Comparison of ENCODE assay signal across 9 cellular contexts in genomic region chr1:11691302-11691914, GRCh38. TPM values are rescaled to one million over a fixed set of nuclear protein-coding genes. Genes with fewer than 3 reads are reported as not detected.
DNase-seq lines count a peak whose midpoint lies in the region; ATAC-seq, FAIRE-seq and TF ChIP-seq lines count a peak whose summit lies in the region.
"Had no signal": no experiment of that assay in that cellular context is flagged by ENCODE, and none has a peak within 500 bp of the region (broad histone marks: within the 10 kb centered on the region; RNA-seq: fewer than 3 reads in every experiment).

A gene with protein sequence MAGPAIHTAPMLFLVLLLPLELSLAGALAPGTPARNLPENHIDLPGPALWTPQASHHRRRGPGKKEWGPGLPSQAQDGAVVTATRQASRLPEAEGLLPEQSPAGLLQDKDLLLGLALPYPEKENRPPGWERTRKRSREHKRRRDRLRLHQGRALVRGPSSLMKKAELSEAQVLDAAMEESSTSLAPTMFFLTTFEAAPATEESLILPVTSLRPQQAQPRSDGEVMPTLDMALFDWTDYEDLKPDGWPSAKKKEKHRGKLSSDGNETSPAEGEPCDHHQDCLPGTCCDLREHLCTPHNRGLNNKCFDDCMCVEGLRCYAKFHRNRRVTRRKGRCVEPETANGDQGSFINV (plus strand): TSS chr1:11691710. CDS start chr1:11706259, 14,549 bp downstream.

- peak within 1 kb of the TSS in 5 of 10 donors; percentile 31 to 80 (median 48) for H3K27ac Mint-ChIP-seq in naive thymus-derived CD8-positive, alpha-beta T cell

- H3K4me2 ChIP-seq in K562 (ENCODE audit: insufficient read depth, low read length) = peak within 1 kb of the TSS; percentile 47; the same call in 1 of the 2 replicates

- TF ChIP-seq CTCF in K562 (IDR thresholded peaks at IDR 0.05 in 2 of 3, conservative IDR thresholded peaks at IDR 0.05 in 1 of 3; ENCODE audit: insufficient read depth in 2 of 3, low read depth in 1 of 3, low read length in 3 of 3) = no peak

- H3K9ac ChIP-seq in K562 (ENCODE audit: insufficient read depth in 1 of 2, low read depth in 2 of 2, low read length in 2 of 2) = peak within 1 kb of the TSS in 1 of 2 experiments; percentile 70; a peak in 2 of 4 replicates

- no peak for TF ChIP-seq POLR2A in K562 (conservative IDR thresholded peaks at IDR 0.05)

- BruUV-seq in K562 (replicated peaks; lab: Mats Ljungman, UMichigan) = no TSS peak

- peak within 1 kb of the TSS; percentile 70 to 90 (median 80) for H3K4me3 Mint-ChIP-seq in naive thymus-derived CD8-positive, alpha-beta T cell

- no peaks in the 10 kb centered on the region for H3K9me3 Mint-ChIP-seq in naive thymus-derived CD8-positive, alpha-beta T cell

- no peaks in the 10 kb centered on the region for H3K79me2 ChIP-seq in K562 (ENCODE audit: control insufficient read depth, insufficient read depth, low read length)

- no peak for FAIRE-seq in K562 (lab: Jason Lieb, UNC)

- TF ChIP-seq RAD21 in K562 (CRISPR knock-in tag; conservative IDR thresholded peaks at IDR 0.05 in 1 of 2, IDR thresholded peaks at IDR 0.05 in 1 of 2) = no peak

- peak within 1 kb of the TSS; percentile 88 for H2AFZ ChIP-seq in K562 (ENCODE audit: low read depth, low read length)

- WGBS in K562 (ENCODE audit: insufficient coverage, low coverage, missing lambda C conversion rate) = 88% methylated on average over 18 of the region's 78 CpGs

- no peaks in the 10 kb centered on the region for H3K36me3 ChIP-seq in K562 (ENCODE audit: control insufficient read depth, insufficient read depth, low read length)
- H3K36me3 ChIP-seq: neutrophil had no signal

- CTCF ChIA-PET in K562 (lab: Yijun Ruan, JAX; ENCODE audit: low intra/inter-chr PET ratio) = no interaction called here

- no peaks in the 10 kb centered on the region for H4K20me1 ChIP-seq in K562 (replicated peaks; ENCODE audit: control insufficient read depth, insufficient read depth, low read length)

- peaks cover 34 to 40% of the 10 kb centered on the region in 2 experiments for H3K4me1 ChIP-seq in K562 (replicated peaks in 1 of 2; ENCODE audit: control insufficient read depth in 2 of 2, insufficient read depth in 2 of 2, low read length in 2 of 2)

- H3K36me3 Mint-ChIP-seq in naive thymus-derived CD8-positive, alpha-beta T cell = peaks cover 0 to 5% (median 0%) of the 10 kb centered on the region in 3 donors

- H3K9me3 ChIP-seq in K562 (replicated peaks; ENCODE audit: control insufficient read depth, insufficient read depth, low read depth, low read length) = no peaks in the 10 kb centered on the region
- H3K9me3 ChIP-seq: neutrophil had no signal

- DNase-seq in COLO668 (lab: John Stamatoyannopoulos, UW; ENCODE audit: unreplicated experiment) = peak; percentile 39
- DNase-seq in NCI-H1105 treated with DMSO at 0.1 percent for 48 hours (lab: John Stamatoyannopoulos, UW) = peak; percentile 66
- DNase-seq in K562 (ENCODE audit: extremely low read depth in 1 of 4, low spot score in 3 of 4) = no peak
- peak in 2 of 10 donors; percentile 13 to 15 for DNase-seq in naive thymus-derived CD8-positive, alpha-beta T cell
- no peak for DNase-seq in effector CD4-positive, alpha-beta T cell

- in situ Hi-C loops in K562 (cut with MboI) = no loop called here

- ATAC-seq in K562 (no peak), GM18511 (IDR thresholded peaks at IDR 0.05; ENCODE audit: unreplicated experiment) (no peak), HG02571 (IDR thresholded peaks at IDR 0.05; ENCODE audit: unreplicated experiment) (no peak), GM19023 (IDR thresholded peaks at IDR 0.05; ENCODE audit: unreplicated experiment) (no peak)
- ATAC-seq in naive thymus-derived CD8-positive, alpha-beta T cell = peak; percentile 40 to 51

- intact Hi-C loops in K562 (cut with micrococcal nuclease) = no loop called here

- H3K27ac ChIP-seq in K562 (ENCODE audit: extremely low read depth, low read depth, low read length) = peak within 1 kb of the TSS; percentile 54; the same call in 1 of the 3 replicates
- H3K27ac ChIP-seq: neutrophil had no signal

- no peak within 1 kb of the TSS for H3K4me3 ChIP-seq in K562

- H3K4me1 Mint-ChIP-seq in naive thymus-derived CD8-positive, alpha-beta T cell = peaks cover 15 to 39% (median 32%) of the 10 kb centered on the region in 4 donors

- POLR2A ChIA-PET in K562 (lab: Yijun Ruan, JAX) = no interaction called here
- POLR2A ChIA-PET in naive thymus-derived CD8-positive, alpha-beta T cell (lab: Charles Lee) = interaction anchor here (0.7 to 1.2 kb wide), 3 partner anchors 28 to 477 kb away, joined by 3 read pairs; no protein-coding TSS in a partner anchor

- no peaks in the 10 kb centered on the region for H3K27me3 ChIP-seq in K562 (ENCODE audit: control insufficient read depth in 2 of 2, insufficient read depth in 2 of 2, low read length in 2 of 2)

- no peak for TF ChIP-seq EP300 in K562 (IDR thresholded peaks at IDR 0.05; ENCODE audit: low read length)

- peaks cover 19 to 59% (median 31%) of the 10 kb centered on the region in 5 donors for H3K27me3 Mint-ChIP-seq in naive thymus-derived CD8-positive, alpha-beta T cell

- no peaks in the 10 kb centered on the region for H3K9me1 ChIP-seq in K562 (ENCODE audit: control insufficient read depth, insufficient read depth, low read length)

TF ChIP-seq in K562, 482 proteins besides CTCF, POLR2A, EP300 and RAD21:
- TF ChIP-seq PML (IDR thresholded peaks at IDR 0.05; ENCODE audit: low read length) (no peak), HNRNPL (IDR thresholded peaks at IDR 0.05; ENCODE audit: low read depth, low read length) (peak; percentile 51; the same call in 1 of the 2 replicates), PCBP2 (IDR thresholded peaks at IDR 0.05; ENCODE audit: low read depth, low read length, poor library complexity, severe bottlenecking) (no peak), GTF2B (IDR thresholded peaks at IDR 0.05; ENCODE audit: extremely low read depth, insufficient read length) (no peak)

RNA-seq across cellular contexts. Expression of the gene that starts here (rescaled TPM):
- total RNA-seq in K562 (2011; cell fraction: chromatin; rRNA removed; ENCODE audit: low replicate concordance) = not detected in 2 replicates
- total RNA-seq in K562 (2011; cell fraction: nucleolus; rRNA removed) = not detected in 2 replicates
- total RNA-seq in K562 (2011; cell fraction: nucleoplasm; rRNA removed) = not detected in 2 replicates
- total RNA-seq in K562 (2014; rRNA removed) (not detected in 2 replicates), K562 (2014; rRNA removed; fragmentation: Illumina TruSeq; extraction: Trizol) (0.04 TPM in 1 of 2 replicates, not detected in the other), K562 (2015; rRNA removed; fragmentation: Illumina TruSeq; extraction: Trizol) (under 0.01 TPM in 1 of 2 replicates, not detected in the other), K562 (2021) (not detected in 2 replicates)
- polyA plus RNA-seq in K562 (2011; rRNA removed) (0.01 TPM in 1 of 2 replicates, not detected in the other), K562 (2014; fragmentation: Illumina TruSeq; extraction: Trizol) (not detected in 2 replicates), K562 (2014; fragmentation: Nextera tagmentation; extraction: Ambion mirVana) (under 1 TPM in 1 of 2 experiments, not detected in 1; 0.01 TPM), K562 (2014; rRNA removed) (0.01 TPM in 1 of 2 replicates, not detected in the other)
- polyA plus RNA-seq in K562 (2011; cell fraction: cytosol; rRNA removed) = 0.01 TPM in 1 of 2 replicates, not detected in the other
- not detected in 2 replicates for polyA plus RNA-seq in K562 (2011; cell fraction: nucleus; rRNA removed)
- 0.01 TPM in 2 replicates for polyA plus RNA-seq in K562 (2012)
- polyA minus RNA-seq in K562 (2011; rRNA and poly(A)+ RNA removed) = not detected in 2 replicates
- polyA minus RNA-seq in K562 (2011; cell fraction: cytosol; rRNA and poly(A)+ RNA removed) = not detected in 2 replicates
- polyA minus RNA-seq in K562 (2011; cell fraction: nucleus; rRNA and poly(A)+ RNA removed) = not detected in 2 replicates
- under 1 TPM; 0.22 to 0.29 TPM for total RNA-seq in naive thymus-derived CD8-positive, alpha-beta T cell
- polyA plus RNA-seq in naive thymus-derived CD8-positive, alpha-beta T cell = under 1 TPM; 0.07 to 0.29 (median 0.14) TPM

Comparison
In these comparisons a context has a peak if more than half of its experiments do, and no peak if none do; other contexts are left out.
1. Peak in ATAC-seq in naive thymus-derived CD8-positive, alpha-beta T cell; RNA of the gene not detected or under 1 TPM.
2. DNase-seq: peak in COLO668 (single experiment) and NCI-H1105 treated with DMSO at 0.1 percent for 48 hours (single experiment); none in K562 (0 of 4) and effector CD4-positive, alpha-beta T cell (single experiment).